In the genomic region with DNA sequence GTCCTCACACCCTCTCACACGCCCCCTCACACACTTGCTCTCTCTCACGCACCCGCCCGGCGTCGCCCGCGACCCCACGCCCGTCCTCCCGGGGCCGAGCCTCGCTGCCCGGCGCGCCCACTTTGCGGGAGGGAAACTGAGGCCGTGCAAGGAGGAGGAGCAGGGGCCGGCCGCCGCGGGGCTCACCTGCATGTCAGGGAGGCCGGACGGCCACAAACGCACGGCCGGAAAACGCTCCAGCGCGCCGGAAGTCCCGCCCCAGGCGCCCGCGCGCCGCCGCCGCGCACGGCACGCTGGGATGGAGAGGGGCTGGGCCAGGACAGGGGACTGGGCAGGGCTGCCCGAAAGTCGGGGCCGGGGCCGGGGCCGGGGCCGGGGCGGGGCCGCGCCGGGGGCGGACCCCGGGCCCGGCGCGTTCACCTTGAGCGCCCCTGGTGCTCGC, we compare ENCODE assay signal across 8 cellular contexts. TPM values are rescaled to one million over a fixed set of nuclear protein-coding genes. Genes with fewer than 3 reads are reported as not detected.
A peak's percentile ranks its signal among the peaks of the same experiment; 100 is the strongest.
DNase-seq lines count a peak whose midpoint lies in the region; TF ChIP-seq lines count a peak whose summit lies in the region.

CHID1 (minus strand) TSS at position 222 of the 442 bp plus-strand sequence. CDS start 5,994 bp downstream, outside the sequence.

- no peaks in the 10 kb centered on the region for H3K9me3 Mint-ChIP-seq in neural progenitor cell

- DNase-seq in Daoy (ENCODE audit: low read depth) = peak; percentile 91
- DNase-seq in GM23248 = peak; percentile 90
- peak; percentile 83 to 86 for DNase-seq in Kasumi-1 (lab: John Stamatoyannopoulos, UW)
- peak; percentile 42 to 44 for DNase-seq in SHP77 (lab: John Stamatoyannopoulos, UW)
- DNase-seq in activated gamma-delta T cell (lab: John Stamatoyannopoulos, UW) = peak; percentile 74
- peak; percentile 78 to 95 for DNase-seq in foreskin fibroblast
- peak; percentile 94 for DNase-seq in neural progenitor cell (ENCODE audit: low spot score)
- peak; percentile 70 for DNase-seq in stromal cell of bone marrow (ENCODE audit: low read depth)

- H3K4me1 ChIP-seq in GM23248 (ENCODE audit: insufficient read depth) (0 out of 2 replicates have a peak, but pooled peaks cover 3% of the 10 kb centered on the region), neural progenitor cell (peaks cover 14% of the 10 kb centered on the region)

- no peaks in the 10 kb centered on the region for H3K36me3 ChIP-seq in GM23248 (ENCODE audit: low read depth)
- H3K36me3 ChIP-seq in neural progenitor cell = no peaks in the 10 kb centered on the region

- H3K4me3 Mint-ChIP-seq in neural progenitor cell = peak within 1 kb of the TSS; percentile 94

- H3F3A ChIP-seq in GM23248 (ENCODE audit: insufficient read depth) (0 out of 2 replicates have a peak, but pooled peaks cover 6% of the 10 kb centered on the region), neural progenitor cell (ENCODE audit: low read depth) (peaks cover 11% of the 10 kb centered on the region)

- H3K79me2 ChIP-seq in GM23248 (ENCODE audit: insufficient read depth) (peaks cover 36% of the 10 kb centered on the region), neural progenitor cell (ENCODE audit: low read depth) (peaks cover 29% of the 10 kb centered on the region)

- H3K4me1 Mint-ChIP-seq in neural progenitor cell = peaks cover 18% of the 10 kb centered on the region

- no peaks in the 10 kb centered on the region for H3K9me2 ChIP-seq in GM23248 (ENCODE audit: insufficient read depth)

- peak within 1 kb of the TSS; percentile 99 for H3K27ac Mint-ChIP-seq in neural progenitor cell

- H3K27ac ChIP-seq in GM23248 = peak within 1 kb of the TSS; percentile 81
- H3K27ac ChIP-seq in neural progenitor cell = peak within 1 kb of the TSS; percentile 81

- H3K27me3 Mint-ChIP-seq in neural progenitor cell (ENCODE audit: insufficient read depth, low read depth) = peaks cover 2% of the 10 kb centered on the region

- H4K20me1 ChIP-seq in GM23248 (ENCODE audit: insufficient read depth) = no peaks in the 10 kb centered on the region
- H4K20me1 ChIP-seq in neural progenitor cell (ENCODE audit: low read depth) = peaks cover 11% of the 10 kb centered on the region

- H3K9me3 ChIP-seq in GM23248 (ENCODE audit: low read depth) (no peaks in the 10 kb centered on the region), neural progenitor cell (ENCODE audit: low read depth) (no peaks in the 10 kb centered on the region)

- TF ChIP-seq CTCF in foreskin fibroblast (IDR thresholded peaks at IDR 0.05; ENCODE audit: low read depth, low read length) (no peak), neural progenitor cell (IDR thresholded peaks at IDR 0.05) (no peak)

- H3K4me3 ChIP-seq in GM23248 (peak within 1 kb of the TSS; percentile 96), foreskin fibroblast (ENCODE audit: low read depth in 1 of 2, low read length in 2 of 2) (peak within 1 kb of the TSS; percentile 73 to 88), neural progenitor cell (peak within 1 kb of the TSS; percentile 99)

- peak within 1 kb of the TSS; percentile 94 for H3K9ac ChIP-seq in GM23248
- peak within 1 kb of the TSS; percentile 87 for H3K9ac ChIP-seq in neural progenitor cell

- H2AFZ ChIP-seq in GM23248 = peak within 1 kb of the TSS; percentile 93
- H2AFZ ChIP-seq in neural progenitor cell (replicated peaks) = peak within 1 kb of the TSS; percentile 91

- H3K4me2 ChIP-seq in GM23248 (ENCODE audit: unreplicated experiment) = peak within 1 kb of the TSS; percentile 83
- peak within 1 kb of the TSS; percentile 90 for H3K4me2 ChIP-seq in neural progenitor cell

- H3K36me3 Mint-ChIP-seq in neural progenitor cell = peaks cover 5% of the 10 kb centered on the region

- H3K27me3 ChIP-seq in GM23248 (replicated peaks; ENCODE audit: insufficient read depth) = no peaks in the 10 kb centered on the region
- no peaks in the 10 kb centered on the region for H3K27me3 ChIP-seq in neural progenitor cell

- 1 to 2% methylated on average over 40 to 45 of the region's 59 CpGs for WGBS in GM23248 (ENCODE audit: low coverage in 1 of 2, low lambda C conversion rate in 2 of 2, missing lambda C conversion rate in 2 of 2), 2 experiments

- in situ Hi-C loops in GM23248 (cut with MboI) = no loop called here

RNA-seq across cellular contexts. Expression of gene CHID1, which starts in this region (rescaled TPM):
- total RNA-seq in Daoy (2014; rRNA removed; shearing (Covaris generic)) = 38.5 TPM in 2 replicates
- total RNA-seq in GM23248 (2014; rRNA removed; shearing (Covaris generic)) = 72.3 and 91.9 TPM in 2 replicates
- 202 and 215 TPM in 2 replicates for polyA plus RNA-seq in GM23248 (2016; fragmentation: Nextera tagmentation; extraction: Ambion mirVana)
- 56.6 and 62.9 TPM in 2 replicates for total RNA-seq in neural progenitor cell (ENCODE audit: low replicate concordance)

Comparison
In these comparisons a context has a peak if more than half of its experiments do, and no peak if none do; other contexts are left out.
1. Peak in every context shown above with its lines: DNase-seq, H3K4me3 ChIP-seq and H3K27ac ChIP-seq.
2. DNase-seq: peak in every context shown above with its lines; median percentile 94 in neural progenitor cell; 91 in Daoy; 90 in GM23248; 86 in foreskin fibroblast; 84 in Kasumi-1; 74 in activated gamma-delta T cell; 70 in stromal cell of bone marrow; 43 in SHP77.